In the genomic region with DNA sequence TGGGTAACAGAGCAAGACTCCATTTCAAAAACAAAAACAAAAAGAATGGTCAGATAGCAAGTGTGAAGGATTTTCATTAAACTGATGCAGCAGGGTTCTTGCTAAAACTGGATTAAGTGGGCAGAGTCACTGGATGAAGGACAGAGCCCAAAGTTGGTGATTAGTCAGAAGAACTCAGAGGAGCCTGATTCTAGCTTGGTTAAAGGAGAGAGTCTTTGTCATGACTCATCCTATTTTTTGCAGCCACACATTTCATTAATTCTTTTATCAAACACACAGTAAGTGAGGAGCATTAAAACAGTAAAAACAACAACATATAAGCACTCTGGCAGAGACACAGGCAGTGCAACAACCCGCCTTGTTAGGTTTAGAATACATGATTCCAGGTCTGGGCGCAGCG, we compare ENCODE assay signal across 33 cellular contexts. TPM values are rescaled to one million over a fixed set of nuclear protein-coding genes. Genes with fewer than 3 reads are reported as not detected.
DNase-seq lines count a peak whose midpoint lies in the region; ATAC-seq, FAIRE-seq and TF ChIP-seq lines count a peak whose summit lies in the region.
"Had no signal": no experiment of that assay in that cellular context is flagged by ENCODE, and none has a peak within 500 bp of the region (broad histone marks: within the 10 kb centered on the region; RNA-seq: fewer than 3 reads in every experiment).

No MANE protein-coding gene starts in this region.

- H3K4ac ChIP-seq in IMR-90 (ENCODE audit: low read depth, low read length), result no peak overlapping the region

- no peak overlapping the region for H3K9ac ChIP-seq in IMR-90 (ENCODE audit: low read depth, low read length)

- ATAC-seq in IMR-90 (ENCODE audit: low read depth) (no peak; the same call in 1 of the 2 replicates), GM19467 (IDR thresholded peaks at IDR 0.05; ENCODE audit: unreplicated experiment) (no peak), HG02885 (IDR thresholded peaks at IDR 0.05; ENCODE audit: poor library complexity, unreplicated experiment) (no peak), GM18873 (IDR thresholded peaks at IDR 0.05; ENCODE audit: low FRiP score, unreplicated experiment) (no peak)
- ATAC-seq: effector memory CD8-positive, alpha-beta T cell; lower lobe of right lung; pancreas; sciatic nerve had no signal

- no peak for FAIRE-seq in D721Med (lab: Jason Lieb, UNC)
- FAIRE-seq: keratinocyte, pancreas had no signal

- H2BK120ac ChIP-seq in IMR-90 (ENCODE audit: low read depth, low read length), result no peak overlapping the region

- no peak overlapping the region for H2AFZ ChIP-seq in IMR-90 (replicated peaks; ENCODE audit: low read length, poor library complexity)

- no peak overlapping the region for H2AK9ac ChIP-seq in IMR-90 (replicated peaks; ENCODE audit: low read depth, low read length, poor library complexity)

- TF ChIP-seq CTCF in IMR-90 (conservative IDR thresholded peaks at IDR 0.05; ENCODE audit: low read depth, low read length) (no peak), brain microvascular endothelial cell (IDR thresholded peaks at IDR 0.05; ENCODE audit: low read depth, low read length, missing control alignments) (no peak), D721Med (IDR thresholded peaks at IDR 0.05; ENCODE audit: insufficient read depth, missing control alignments) (no peak)

- H3K23ac ChIP-seq in IMR-90 (ENCODE audit: low read depth, low read length), result no peak overlapping the region

- no peak overlapping the region for H2BK20ac ChIP-seq in IMR-90 (ENCODE audit: low read depth, low read length)

- dilution Hi-C loops in IMR-90 (cut with HindIII; ENCODE audit: low sequenced_read_pairs, unreplicated experiment), result no loop called here

- H4K91ac ChIP-seq in IMR-90 (ENCODE audit: insufficient read depth, low read depth, low read length), result no peak overlapping the region

- POLR2A ChIA-PET in IMR-90 (lab: Charles Lee; ENCODE audit: unreplicated experiment), result no interaction called here

- no peaks in the 10 kb centered on the region for H3K4me1 ChIP-seq in IMR-90 (ENCODE audit: control insufficient read depth, insufficient read depth, low read length)
- H3K4me1 ChIP-seq: colonic mucosa, esophagus squamous epithelium, lower lobe of right lung, SJCRH30, thyroid gland had no signal

- no peak overlapping the region for H3K14ac ChIP-seq in IMR-90 (replicated peaks; ENCODE audit: low read depth, low read length)

- CTCF ChIA-PET in IMR-90 (lab: Yijun Ruan, JAX), result interaction anchor here (0.5 kb wide), 1 partner anchor 43 kb away, joined by 3 read pairs; no protein-coding TSS in a partner anchor

- no peak overlapping the region for H3K18ac ChIP-seq in IMR-90 (ENCODE audit: low read depth, low read length)

- in situ Hi-C loops in IMR-90 (cut with MboI; ENCODE audit: low sequenced_read_pairs), result no loop called here
- in situ Hi-C loops in brain microvascular endothelial cell (cut with HindIII; ENCODE audit: low pct_ligation_motif_present, low sequenced_read_pairs), result no loop called here

- no peak overlapping the region for H3K4me2 ChIP-seq in IMR-90 (ENCODE audit: low read depth, low read length)

- no peak overlapping the region for H4K5ac ChIP-seq in IMR-90 (ENCODE audit: low read depth, low read length)

- H4K8ac ChIP-seq in IMR-90 (ENCODE audit: low read depth in 2 of 2, low read length in 2 of 2), result no peak overlapping the region

- no peak for TF ChIP-seq POLR2A in IMR-90 (IDR thresholded peaks at IDR 0.05; ENCODE audit: low read depth, low read length)

- no peaks in the 10 kb centered on the region for H3K9me1 ChIP-seq in IMR-90 (ENCODE audit: insufficient read depth, low read length)

- H3K56ac ChIP-seq in IMR-90 (ENCODE audit: extremely low read depth, insufficient read depth, low read length), result no peak overlapping the region

- no peaks in the 10 kb centered on the region for H3K9me3 ChIP-seq in IMR-90 (ENCODE audit: control insufficient read depth, insufficient read depth, low read length)
- H3K9me3 ChIP-seq: colonic mucosa, esophagus squamous epithelium, lower lobe of right lung, MG63, pancreas, SJCRH30, thyroid gland had no signal

- no TSS peak for BruUV-seq in IMR-90 (replicated peaks; lab: Mats Ljungman, UMichigan)

- intact Hi-C loops in IMR-90 (cut with micrococcal nuclease), result no loop called here

- H3K79me1 ChIP-seq in IMR-90 (ENCODE audit: low read depth in 1 of 2, low read length in 2 of 2), result no peaks in the 10 kb centered on the region

- H3K36me3 ChIP-seq in IMR-90 (ENCODE audit: control insufficient read depth, insufficient read depth, low read length) (no peaks in the 10 kb centered on the region), brain microvascular endothelial cell (replicated peaks) (no peaks in the 10 kb centered on the region)
- H3K36me3 ChIP-seq: colonic mucosa, esophagus squamous epithelium, lower lobe of right lung, MG63, pancreas, SJCRH30, thyroid gland had no signal

- H3K27ac ChIP-seq in IMR-90 (ENCODE audit: insufficient read depth, low read length) (no peak overlapping the region), brain microvascular endothelial cell (no peak overlapping the region)
- H3K27ac ChIP-seq: colonic mucosa, esophagus squamous epithelium, lower lobe of right lung, pancreas, SJCRH30, thyroid gland had no signal

- 61% methylated on average over 3 of the region's 3 CpGs; no CpG with 5 or more reads in 1 of the 2 experiments for WGBS in IMR-90 (ENCODE audit: extremely low coverage in 2 of 2, insufficient read length in 1 of 2), 2 experiments

- H4K20me1 ChIP-seq in IMR-90 (ENCODE audit: insufficient read depth, low read length), result no peaks in the 10 kb centered on the region

- H2AK5ac ChIP-seq in IMR-90 (ENCODE audit: low read depth, low read length), result no peak overlapping the region

- no peak for TF ChIP-seq RAD21 in IMR-90 (IDR thresholded peaks at IDR 0.05; ENCODE audit: low read length)

- DNase-seq in Daoy (ENCODE audit: low read depth) (peak; percentile 8), IMR-90 (peak; percentile 1), brain microvascular endothelial cell (peak; percentile 28), iris pigment epithelial cell (ENCODE audit: low read depth) (peak; percentile 63), D721Med (ENCODE audit: insufficient read length, low spot score) (no peak)
- DNase-seq: activated CD4-positive, alpha-beta T cell treated with anti-CD3 and anti-CD28 coated beads for 1 hour; activated gamma-delta T cell; AML-193; CD4-positive, alpha-beta memory T cell; colonic mucosa; DMS153; effector memory CD8-positive, alpha-beta T cell; esophagus squamous epithelium; GF-D8; H7; lower lobe of right lung; MG63; NCI-H1417; NCI-H2081; NCI-H345; NCI-H774; nephron progenitor cell; OCI-M1; pancreas; SJCRH30; stimulated activated CD4-positive, alpha-beta T cell treated with anti-CD3 and anti-CD28 coated beads, Interleukin-15, amount 100 ng/mL, for 24 hours; thyroid gland had no signal

- H3K27me3 ChIP-seq in IMR-90 (ENCODE audit: control insufficient read depth, insufficient read depth, low read length) (no peaks in the 10 kb centered on the region), brain microvascular endothelial cell (replicated peaks) (no peaks in the 10 kb centered on the region)
- H3K27me3 ChIP-seq: colonic mucosa, esophagus squamous epithelium, MG63, pancreas, SJCRH30, thyroid gland had no signal

- H3K4me3 ChIP-seq in IMR-90 (ENCODE audit: insufficient read depth, low read depth, low read length) (no peak overlapping the region), brain microvascular endothelial cell (ENCODE audit: low read depth, low read length) (no peak overlapping the region)
- H3K4me3 ChIP-seq: colonic mucosa, esophagus squamous epithelium, lower lobe of right lung, MG63, pancreas, SJCRH30, thyroid gland had no signal

- H2BK5ac ChIP-seq in IMR-90 (ENCODE audit: low read depth, low read length, poor library complexity, severe bottlenecking), result no peak overlapping the region

- H2BK15ac ChIP-seq in IMR-90 (ENCODE audit: low read depth, low read length), result no peak overlapping the region

TF ChIP-seq in IMR-90, 13 proteins besides CTCF, POLR2A, EP300 and RAD21 (continues in another document):
- TF ChIP-seq, protein P1, sequence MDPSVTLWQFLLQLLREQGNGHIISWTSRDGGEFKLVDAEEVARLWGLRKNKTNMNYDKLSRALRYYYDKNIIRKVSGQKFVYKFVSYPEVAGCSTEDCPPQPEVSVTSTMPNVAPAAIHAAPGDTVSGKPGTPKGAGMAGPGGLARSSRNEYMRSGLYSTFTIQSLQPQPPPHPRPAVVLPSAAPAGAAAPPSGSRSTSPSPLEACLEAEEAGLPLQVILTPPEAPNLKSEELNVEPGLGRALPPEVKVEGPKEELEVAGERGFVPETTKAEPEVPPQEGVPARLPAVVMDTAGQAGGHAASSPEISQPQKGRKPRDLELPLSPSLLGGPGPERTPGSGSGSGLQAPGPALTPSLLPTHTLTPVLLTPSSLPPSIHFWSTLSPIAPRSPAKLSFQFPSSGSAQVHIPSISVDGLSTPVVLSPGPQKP (IDR thresholded peaks at IDR 0.05; ENCODE audit: borderline replicate concordance, low read depth, low read length), result no peak
- no peak for TF ChIP-seq CEBPB (IDR thresholded peaks at IDR 0.05; ENCODE audit: low read depth, low read length)
- no peak for TF ChIP-seq BHLHE40 (IDR thresholded peaks at IDR 0.05; ENCODE audit: low read depth, low read length)
- no peak for TF ChIP-seq SMC3 (IDR thresholded peaks at IDR 0.05; ENCODE audit: low read depth, low read length)
- no peak for TF ChIP-seq FOS (IDR thresholded peaks at IDR 0.05; ENCODE audit: low read depth, low read length)
- no peak for TF ChIP-seq MXI1 (IDR thresholded peaks at IDR 0.05; ENCODE audit: borderline replicate concordance, low read depth, low read length)
- TF ChIP-seq CHD1 (IDR thresholded peaks at IDR 0.05; ENCODE audit: low read depth, low read length), result no peak
- TF ChIP-seq RCOR1 (IDR thresholded peaks at IDR 0.05; ENCODE audit: insufficient replicate concordance, low read length), result no peak
- TF ChIP-seq, protein P2, sequence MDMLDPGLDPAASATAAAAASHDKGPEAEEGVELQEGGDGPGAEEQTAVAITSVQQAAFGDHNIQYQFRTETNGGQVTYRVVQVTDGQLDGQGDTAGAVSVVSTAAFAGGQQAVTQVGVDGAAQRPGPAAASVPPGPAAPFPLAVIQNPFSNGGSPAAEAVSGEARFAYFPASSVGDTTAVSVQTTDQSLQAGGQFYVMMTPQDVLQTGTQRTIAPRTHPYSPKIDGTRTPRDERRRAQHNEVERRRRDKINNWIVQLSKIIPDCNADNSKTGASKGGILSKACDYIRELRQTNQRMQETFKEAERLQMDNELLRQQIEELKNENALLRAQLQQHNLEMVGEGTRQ (IDR thresholded peaks at IDR 0.05; ENCODE audit: low read depth, low read length), result no peak

RNA-seq across cellular contexts. Expression of a gene that starts 56.0 kb away (rescaled TPM):
- total RNA-seq in Daoy (2014; rRNA removed; shearing (Covaris generic)), result 2.7 and 6.0 TPM in 2 replicates
- total RNA-seq in IMR-90 (2012; rRNA removed), result not detected in 2 replicates
- polyA plus RNA-seq in IMR-90 (2012; rRNA removed), result not detected in 2 replicates
- polyA plus RNA-seq in IMR-90 (2012; cell fraction: cytosol; rRNA removed), result not detected in 2 replicates
- not detected in 2 replicates for polyA plus RNA-seq in IMR-90 (2012; cell fraction: nucleus; rRNA removed; ENCODE audit: low replicate concordance)
- total RNA-seq: glomerular endothelial cell had no signal

RNA-seq across cellular contexts. Expression of a gene that starts 56.3 kb away (rescaled TPM):
- 2.9 and 7.9 TPM in 2 replicates for total RNA-seq in Daoy (2014; rRNA removed; shearing (Covaris generic))
- 0.54 and 1.7 TPM in 2 replicates for total RNA-seq in IMR-90 (2012; rRNA removed)
- polyA plus RNA-seq in IMR-90 (2012; rRNA removed), result 0.52 and 0.60 TPM in 2 replicates
- polyA plus RNA-seq in IMR-90 (2012; cell fraction: cytosol; rRNA removed), result 0.23 TPM in 2 replicates
- polyA plus RNA-seq in IMR-90 (2012; cell fraction: nucleus; rRNA removed; ENCODE audit: low replicate concordance), result 0.33 and 0.94 TPM in 2 replicates
